1 cellular context compared by ENCODE assay signal in the genomic region with DNA sequence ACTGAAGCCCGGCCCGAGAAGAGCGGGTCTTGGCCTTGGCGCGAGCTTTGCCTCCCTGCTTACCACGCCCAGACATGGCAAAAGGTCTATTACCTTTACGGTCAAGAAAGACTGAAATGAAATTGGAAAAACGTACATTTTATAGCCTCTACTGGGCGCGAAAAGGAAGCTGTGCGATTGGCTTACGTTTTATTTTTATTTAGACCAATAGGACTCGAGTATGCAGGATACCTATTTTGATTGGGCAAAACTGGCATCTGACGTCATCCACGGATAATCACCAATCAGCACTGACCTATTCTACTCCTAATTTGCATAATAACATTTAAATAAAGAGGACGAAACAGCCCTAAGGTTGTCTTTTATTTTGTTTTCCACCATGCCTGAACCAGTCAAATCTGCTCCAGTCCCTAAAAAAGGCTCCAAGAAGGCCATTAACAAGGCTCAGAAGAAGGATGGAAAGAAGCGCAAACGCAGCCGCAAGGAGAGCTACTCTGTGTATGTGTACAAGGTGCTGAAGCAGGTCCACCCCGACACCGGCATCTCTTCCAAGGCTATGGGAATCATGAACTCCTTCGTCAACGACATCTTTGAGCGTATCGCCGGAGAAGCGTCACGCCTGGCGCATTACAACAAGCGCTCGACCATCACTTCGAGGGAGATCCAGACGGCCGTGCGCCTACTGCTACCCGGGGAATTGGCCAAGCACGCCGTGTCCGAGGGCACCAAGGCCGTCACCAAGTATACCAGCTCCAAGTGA.
A peak's percentile ranks its signal among the peaks of the same experiment; 100 is the strongest.
TF ChIP-seq lines count a peak whose summit lies in the region.

No MANE protein-coding gene starts in this region.

TF ChIP-seq in HepG2, 621 proteins besides CTCF, POLR2A, EP300 and RAD21 (continued from another document and continues in another):
- TF ChIP-seq POGK (CRISPR knock-in tag; conservative IDR thresholded peaks at IDR 0.05) (0 out of 2 replicates have a peak, but pooled peaks have one; percentile 44), KLF16 (CRISPR knock-in tag; IDR thresholded peaks at IDR 0.05) (peak in 1 of 2 experiments; percentile 12; a peak in 1 of 4 replicates), KDM4B (CRISPR knock-in tag; IDR thresholded peaks at IDR 0.05) (no peak), TFDP1 (CRISPR knock-in tag; IDR thresholded peaks at IDR 0.05; ENCODE audit: borderline replicate concordance) (peak; percentile 96), ZNF775 (CRISPR knock-in tag; IDR thresholded peaks at IDR 0.05; ENCODE audit: borderline replicate concordance) (no peak), NFYB (CRISPR knock-in tag; IDR thresholded peaks at IDR 0.05) (peak; percentile 90), MED8 (CRISPR knock-in tag; IDR thresholded peaks at IDR 0.05; ENCODE audit: insufficient replicate concordance) (peak; percentile 29), ZBTB4 (CRISPR knock-in tag; IDR thresholded peaks at IDR 0.05; ENCODE audit: borderline replicate concordance) (peak; percentile 77; the same call in 1 of the 2 replicates), TAF1 (CRISPR knock-in tag; IDR thresholded peaks at IDR 0.05) (peak; percentile 69; the same call in 1 of the 2 replicates), ZFP41 (CRISPR knock-in tag; IDR thresholded peaks at IDR 0.05; ENCODE audit: borderline replicate concordance) (no peak), CREB1 (IDR thresholded peaks at IDR 0.05) (peak; percentile 99), CREB1 (CRISPR knock-in tag; IDR thresholded peaks at IDR 0.05) (peak; percentile 93), PHF21A (CRISPR knock-in tag; IDR thresholded peaks at IDR 0.05) (peak; percentile 58; the same call in 1 of the 2 replicates), KDM2A (CRISPR knock-in tag; IDR thresholded peaks at IDR 0.05; ENCODE audit: borderline replicate concordance, low read depth) (peak; percentile 62; the same call in 1 of the 2 replicates), DRAP1 (CRISPR knock-in tag; IDR thresholded peaks at IDR 0.05) (peak; percentile 77; the same call in 1 of the 2 replicates), HOXA7 (CRISPR knock-in tag; IDR thresholded peaks at IDR 0.05) (no peak), GABPB1 (CRISPR knock-in tag; IDR thresholded peaks at IDR 0.05) (no peak; the same call in 1 of the 2 replicates), ZNF709 (CRISPR knock-in tag; IDR thresholded peaks at IDR 0.05) (0 out of 2 replicates have a peak, but pooled peaks have one; percentile 12), SP1 (IDR thresholded peaks at IDR 0.05) (no peak), SP1 (CRISPR knock-in tag; IDR thresholded peaks at IDR 0.05) (0 out of 2 replicates have a peak, but pooled peaks have one; percentile 20), MED1 (CRISPR knock-in tag; IDR thresholded peaks at IDR 0.05) (peak; percentile 58; the same call in 1 of the 2 replicates), ZGPAT (CRISPR knock-in tag; IDR thresholded peaks at IDR 0.05) (peak; percentile 37; the same call in 1 of the 2 replicates), ARNT2 (CRISPR knock-in tag; IDR thresholded peaks at IDR 0.05; ENCODE audit: low read depth) (peak; percentile 65; the same call in 1 of the 2 replicates), ZNF543 (CRISPR knock-in tag; IDR thresholded peaks at IDR 0.05) (0 out of 2 replicates have a peak, but pooled peaks have one; percentile 45), ERF (CRISPR knock-in tag; IDR thresholded peaks at IDR 0.05) (peak; percentile 39; the same call in 1 of the 2 replicates), AKAP8 (CRISPR knock-in tag; IDR thresholded peaks at IDR 0.05) (no peak), ZNF660 (CRISPR knock-in tag; IDR thresholded peaks at IDR 0.05; ENCODE audit: borderline replicate concordance, low read depth) (no peak), ZSCAN30 (CRISPR knock-in tag; IDR thresholded peaks at IDR 0.05) (0 out of 2 replicates have a peak, but pooled peaks have one; percentile 8), THAP11 (CRISPR knock-in tag; IDR thresholded peaks at IDR 0.05) (peak; percentile 33; the same call in 1 of the 2 replicates), SALL2 (CRISPR knock-in tag; IDR thresholded peaks at IDR 0.05) (peak; percentile 69), PHF8 (CRISPR knock-in tag; IDR thresholded peaks at IDR 0.05) (peak; percentile 59; the same call in 1 of the 2 replicates), SALL1 (CRISPR knock-in tag; IDR thresholded peaks at IDR 0.05) (peak; percentile 45; the same call in 1 of the 2 replicates), CREM (IDR thresholded peaks at IDR 0.05) (peak; percentile 84), CREM (CRISPR knock-in tag; IDR thresholded peaks at IDR 0.05) (no peak)
- TF ChIP-seq, protein P1, sequence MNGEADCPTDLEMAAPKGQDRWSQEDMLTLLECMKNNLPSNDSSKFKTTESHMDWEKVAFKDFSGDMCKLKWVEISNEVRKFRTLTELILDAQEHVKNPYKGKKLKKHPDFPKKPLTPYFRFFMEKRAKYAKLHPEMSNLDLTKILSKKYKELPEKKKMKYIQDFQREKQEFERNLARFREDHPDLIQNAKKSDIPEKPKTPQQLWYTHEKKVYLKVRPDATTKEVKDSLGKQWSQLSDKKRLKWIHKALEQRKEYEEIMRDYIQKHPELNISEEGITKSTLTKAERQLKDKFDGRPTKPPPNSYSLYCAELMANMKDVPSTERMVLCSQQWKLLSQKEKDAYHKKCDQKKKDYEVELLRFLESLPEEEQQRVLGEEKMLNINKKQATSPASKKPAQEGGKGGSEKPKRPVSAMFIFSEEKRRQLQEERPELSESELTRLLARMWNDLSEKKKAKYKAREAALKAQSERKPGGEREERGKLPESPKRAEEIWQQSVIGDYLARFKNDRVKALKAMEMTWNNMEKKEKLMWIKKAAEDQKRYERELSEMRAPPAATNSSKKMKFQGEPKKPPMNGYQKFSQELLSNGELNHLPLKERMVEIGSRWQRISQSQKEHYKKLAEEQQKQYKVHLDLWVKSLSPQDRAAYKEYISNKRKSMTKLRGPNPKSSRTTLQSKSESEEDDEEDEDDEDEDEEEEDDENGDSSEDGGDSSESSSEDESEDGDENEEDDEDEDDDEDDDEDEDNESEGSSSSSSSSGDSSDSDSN (CRISPR knock-in tag; IDR thresholded peaks at IDR 0.05): peak; percentile 83
- TF ChIP-seq, protein P2, sequence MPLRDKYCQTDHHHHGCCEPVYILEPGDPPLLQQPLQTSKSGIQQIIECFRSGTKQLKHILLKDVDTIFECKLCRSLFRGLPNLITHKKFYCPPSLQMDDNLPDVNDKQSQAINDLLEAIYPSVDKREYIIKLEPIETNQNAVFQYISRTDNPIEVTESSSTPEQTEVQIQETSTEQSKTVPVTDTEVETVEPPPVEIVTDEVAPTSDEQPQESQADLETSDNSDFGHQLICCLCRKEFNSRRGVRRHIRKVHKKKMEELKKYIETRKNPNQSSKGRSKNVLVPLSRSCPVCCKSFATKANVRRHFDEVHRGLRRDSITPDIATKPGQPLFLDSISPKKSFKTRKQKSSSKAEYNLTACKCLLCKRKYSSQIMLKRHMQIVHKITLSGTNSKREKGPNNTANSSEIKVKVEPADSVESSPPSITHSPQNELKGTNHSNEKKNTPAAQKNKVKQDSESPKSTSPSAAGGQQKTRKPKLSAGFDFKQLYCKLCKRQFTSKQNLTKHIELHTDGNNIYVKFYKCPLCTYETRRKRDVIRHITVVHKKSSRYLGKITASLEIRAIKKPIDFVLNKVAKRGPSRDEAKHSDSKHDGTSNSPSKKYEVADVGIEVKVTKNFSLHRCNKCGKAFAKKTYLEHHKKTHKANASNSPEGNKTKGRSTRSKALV (CRISPR knock-in tag; IDR thresholded peaks at IDR 0.05): peak; percentile 47; the same call in 1 of the 2 replicates
- TF ChIP-seq, protein P3, sequence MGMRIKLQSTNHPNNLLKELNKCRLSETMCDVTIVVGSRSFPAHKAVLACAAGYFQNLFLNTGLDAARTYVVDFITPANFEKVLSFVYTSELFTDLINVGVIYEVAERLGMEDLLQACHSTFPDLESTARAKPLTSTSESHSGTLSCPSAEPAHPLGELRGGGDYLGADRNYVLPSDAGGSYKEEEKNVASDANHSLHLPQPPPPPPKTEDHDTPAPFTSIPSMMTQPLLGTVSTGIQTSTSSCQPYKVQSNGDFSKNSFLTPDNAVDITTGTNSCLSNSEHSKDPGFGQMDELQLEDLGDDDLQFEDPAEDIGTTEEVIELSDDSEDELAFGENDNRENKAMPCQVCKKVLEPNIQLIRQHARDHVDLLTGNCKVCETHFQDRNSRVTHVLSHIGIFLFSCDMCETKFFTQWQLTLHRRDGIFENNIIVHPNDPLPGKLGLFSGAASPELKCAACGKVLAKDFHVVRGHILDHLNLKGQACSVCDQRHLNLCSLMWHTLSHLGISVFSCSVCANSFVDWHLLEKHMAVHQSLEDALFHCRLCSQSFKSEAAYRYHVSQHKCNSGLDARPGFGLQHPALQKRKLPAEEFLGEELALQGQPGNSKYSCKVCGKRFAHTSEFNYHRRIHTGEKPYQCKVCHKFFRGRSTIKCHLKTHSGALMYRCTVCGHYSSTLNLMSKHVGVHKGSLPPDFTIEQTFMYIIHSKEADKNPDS (CRISPR knock-in tag; IDR thresholded peaks at IDR 0.05): no peak
- TF ChIP-seq, protein P4, sequence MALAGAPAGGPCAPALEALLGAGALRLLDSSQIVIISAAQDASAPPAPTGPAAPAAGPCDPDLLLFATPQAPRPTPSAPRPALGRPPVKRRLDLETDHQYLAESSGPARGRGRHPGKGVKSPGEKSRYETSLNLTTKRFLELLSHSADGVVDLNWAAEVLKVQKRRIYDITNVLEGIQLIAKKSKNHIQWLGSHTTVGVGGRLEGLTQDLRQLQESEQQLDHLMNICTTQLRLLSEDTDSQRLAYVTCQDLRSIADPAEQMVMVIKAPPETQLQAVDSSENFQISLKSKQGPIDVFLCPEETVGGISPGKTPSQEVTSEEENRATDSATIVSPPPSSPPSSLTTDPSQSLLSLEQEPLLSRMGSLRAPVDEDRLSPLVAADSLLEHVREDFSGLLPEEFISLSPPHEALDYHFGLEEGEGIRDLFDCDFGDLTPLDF (CRISPR knock-in tag; IDR thresholded peaks at IDR 0.05): peak; percentile 81
- TF ChIP-seq, protein P5, sequence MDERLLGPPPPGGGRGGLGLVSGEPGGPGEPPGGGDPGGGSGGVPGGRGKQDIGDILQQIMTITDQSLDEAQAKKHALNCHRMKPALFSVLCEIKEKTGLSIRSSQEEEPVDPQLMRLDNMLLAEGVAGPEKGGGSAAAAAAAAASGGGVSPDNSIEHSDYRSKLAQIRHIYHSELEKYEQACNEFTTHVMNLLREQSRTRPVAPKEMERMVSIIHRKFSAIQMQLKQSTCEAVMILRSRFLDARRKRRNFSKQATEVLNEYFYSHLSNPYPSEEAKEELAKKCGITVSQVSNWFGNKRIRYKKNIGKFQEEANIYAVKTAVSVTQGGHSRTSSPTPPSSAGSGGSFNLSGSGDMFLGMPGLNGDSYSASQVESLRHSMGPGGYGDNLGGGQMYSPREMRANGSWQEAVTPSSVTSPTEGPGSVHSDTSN (CRISPR knock-in tag; IDR thresholded peaks at IDR 0.05): no peak
